In genomic region chr2:131492418-131493198, GRCh38 we compare ENCODE assay signal across 8 cellular contexts. TPM values are rescaled to one million over a fixed set of nuclear protein-coding genes. Genes with fewer than 3 reads are reported as not detected.
DNase-seq lines count a peak whose midpoint lies in the region; ATAC-seq and TF ChIP-seq lines count a peak whose summit lies in the region.

No MANE protein-coding gene starts in this region.

- ATAC-seq in GM19324 (IDR thresholded peaks at IDR 0.05; ENCODE audit: low FRiP score, unreplicated experiment) (peak; percentile 82), HG03460 (IDR thresholded peaks at IDR 0.05; ENCODE audit: unreplicated experiment) (peak; percentile 68), left colon (peak; percentile 87)

- intact Hi-C loops in left colon (cut with DNase I, micrococcal nuclease), result no loop called here

- DNase-seq in NCI-H524 (lab: John Stamatoyannopoulos, UW) (peak; percentile 90 to 95), left colon (peak; percentile 95 to 96)
- peak; percentile 90 to 95 for DNase-seq in activated CD4-positive, alpha-beta T cell treated with anti-CD3 and anti-CD28 coated beads for 4 hours
- peak; percentile 87 to 91 for DNase-seq in stimulated activated CD4-positive, alpha-beta T cell treated with anti-CD3 and anti-CD28 coated beads, Interleukin-1b, Interleukin-23, amount 100 ng/mL, for 4 hours (ENCODE audit: low read depth in 2 of 2)

- H3K27ac ChIP-seq in C4-2B, result peak overlapping the region; percentile 87
- peak overlapping the region; percentile 54 for H3K27ac ChIP-seq in cingulate gyrus (ENCODE audit: low read depth, low read length)

- TF ChIP-seq CTCF in C4-2B (conservative IDR thresholded peaks at IDR 0.05), result peak; percentile 93

RNA-seq across cellular contexts. Expression of gene MZT2A, which starts 0.4 kb away (rescaled TPM):
- 10 to 100 TPM; 72.3 to 84.6 TPM for total RNA-seq in left colon

RNA-seq across cellular contexts. Expression of gene TUBA3D, which starts 16.7 kb away (rescaled TPM):
- not detected for total RNA-seq in left colon

RNA-seq across cellular contexts. Expression of gene CCDC74A, which starts 35.1 kb away (rescaled TPM):
- total RNA-seq in left colon, result 1 to 10 TPM; 1.1 to 2.0 TPM

Comparison
In these comparisons a context has a peak if more than half of its experiments do, and no peak if none do; other contexts are left out.
1. Peak in every context shown above with its lines: DNase-seq, ATAC-seq and H3K27ac ChIP-seq.